1 cellular context compared by ENCODE assay signal in the genomic region with DNA sequence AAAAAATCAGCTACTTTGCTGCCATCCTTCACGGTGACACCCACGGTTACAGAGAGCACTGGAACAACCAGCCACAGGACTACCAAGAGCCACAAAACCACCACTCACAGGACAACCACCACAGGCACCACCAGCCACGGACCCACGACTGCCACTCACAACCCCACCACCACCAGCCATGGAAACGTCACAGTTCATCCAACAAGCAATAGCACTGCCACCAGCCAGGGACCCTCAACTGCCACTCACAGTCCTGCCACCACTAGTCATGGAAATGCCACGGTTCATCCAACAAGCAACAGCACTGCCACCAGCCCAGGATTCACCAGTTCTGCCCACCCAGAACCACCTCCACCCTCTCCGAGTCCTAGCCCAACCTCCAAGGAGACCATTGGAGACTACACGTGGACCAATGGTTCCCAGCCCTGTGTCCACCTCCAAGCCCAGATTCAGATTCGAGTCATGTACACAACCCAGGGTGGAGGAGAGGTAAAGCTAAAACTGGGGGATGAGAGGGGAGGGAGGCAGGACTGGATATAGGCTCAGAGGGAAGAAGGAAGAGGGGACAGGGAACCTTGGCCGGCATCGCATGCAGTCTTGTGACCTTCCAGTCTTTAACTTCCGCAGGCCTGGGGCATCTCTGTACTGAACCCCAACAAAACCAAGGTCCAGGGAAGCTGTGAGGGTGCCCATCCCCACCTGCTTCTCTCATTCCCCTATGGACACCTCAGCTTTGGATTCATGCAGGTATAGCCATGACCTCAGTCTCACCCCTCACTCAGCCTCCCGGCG.
TF ChIP-seq lines count a peak whose summit lies in the region.

No MANE protein-coding gene starts in this region.

TF ChIP-seq in HCT116, 20 proteins besides CTCF, POLR2A, EP300 and RAD21 (continued from another document):
- TF ChIP-seq, protein P1, sequence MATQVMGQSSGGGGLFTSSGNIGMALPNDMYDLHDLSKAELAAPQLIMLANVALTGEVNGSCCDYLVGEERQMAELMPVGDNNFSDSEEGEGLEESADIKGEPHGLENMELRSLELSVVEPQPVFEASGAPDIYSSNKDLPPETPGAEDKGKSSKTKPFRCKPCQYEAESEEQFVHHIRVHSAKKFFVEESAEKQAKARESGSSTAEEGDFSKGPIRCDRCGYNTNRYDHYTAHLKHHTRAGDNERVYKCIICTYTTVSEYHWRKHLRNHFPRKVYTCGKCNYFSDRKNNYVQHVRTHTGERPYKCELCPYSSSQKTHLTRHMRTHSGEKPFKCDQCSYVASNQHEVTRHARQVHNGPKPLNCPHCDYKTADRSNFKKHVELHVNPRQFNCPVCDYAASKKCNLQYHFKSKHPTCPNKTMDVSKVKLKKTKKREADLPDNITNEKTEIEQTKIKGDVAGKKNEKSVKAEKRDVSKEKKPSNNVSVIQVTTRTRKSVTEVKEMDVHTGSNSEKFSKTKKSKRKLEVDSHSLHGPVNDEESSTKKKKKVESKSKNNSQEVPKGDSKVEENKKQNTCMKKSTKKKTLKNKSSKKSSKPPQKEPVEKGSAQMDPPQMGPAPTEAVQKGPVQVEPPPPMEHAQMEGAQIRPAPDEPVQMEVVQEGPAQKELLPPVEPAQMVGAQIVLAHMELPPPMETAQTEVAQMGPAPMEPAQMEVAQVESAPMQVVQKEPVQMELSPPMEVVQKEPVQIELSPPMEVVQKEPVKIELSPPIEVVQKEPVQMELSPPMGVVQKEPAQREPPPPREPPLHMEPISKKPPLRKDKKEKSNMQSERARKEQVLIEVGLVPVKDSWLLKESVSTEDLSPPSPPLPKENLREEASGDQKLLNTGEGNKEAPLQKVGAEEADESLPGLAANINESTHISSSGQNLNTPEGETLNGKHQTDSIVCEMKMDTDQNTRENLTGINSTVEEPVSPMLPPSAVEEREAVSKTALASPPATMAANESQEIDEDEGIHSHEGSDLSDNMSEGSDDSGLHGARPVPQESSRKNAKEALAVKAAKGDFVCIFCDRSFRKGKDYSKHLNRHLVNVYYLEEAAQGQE (IDR thresholded peaks at IDR 0.05; ENCODE audit: low read depth), result no peak
- TF ChIP-seq SIN3A (IDR thresholded peaks at IDR 0.05; ENCODE audit: low read depth), result no peak
TF ChIP-seq in HCT116: peak in this region for 0.
